In the genomic region with DNA sequence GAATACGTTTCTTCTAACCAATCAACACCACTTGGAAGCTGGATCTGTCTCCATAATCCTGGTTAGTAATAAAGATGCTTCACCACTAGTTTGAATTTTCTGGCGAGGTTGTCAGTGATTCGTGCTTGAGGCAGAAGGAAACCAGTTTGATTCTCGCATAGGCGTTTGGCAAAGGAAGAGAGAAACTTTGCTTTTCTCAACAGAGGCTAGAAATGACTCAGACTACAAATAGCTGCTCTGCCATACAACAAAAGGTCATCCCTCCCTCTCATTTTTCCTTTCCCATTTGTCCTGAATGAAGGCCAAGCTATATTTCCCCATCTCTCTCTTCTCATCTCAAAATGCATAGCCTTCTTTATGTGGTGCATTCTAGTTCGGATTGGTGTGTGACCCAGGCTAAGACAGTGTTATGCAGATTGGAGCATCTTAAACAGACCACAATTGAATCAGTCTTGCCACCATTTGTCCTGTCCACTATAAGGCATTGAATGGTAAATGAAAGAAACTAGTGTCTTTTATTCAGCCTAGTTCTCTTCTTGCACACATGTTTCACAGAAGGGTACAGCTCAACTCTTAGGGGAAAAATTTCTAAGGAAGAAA, we compare ENCODE assay signal across 11 cellular contexts.
A peak's percentile ranks its signal among the peaks of the same experiment; 100 is the strongest.
DNase-seq lines count a peak whose midpoint lies in the region; ATAC-seq lines count a peak whose summit lies in the region.
"Had no signal": no experiment of that assay in that cellular context is flagged by ENCODE, and none has a peak within 500 bp of the region (broad histone marks: within the 10 kb centered on the region; RNA-seq: fewer than 3 reads in every experiment).

No MANE protein-coding gene starts in this region.

- H3K27ac ChIP-seq in caudate nucleus (ENCODE audit: low read depth, low read length), result no peak overlapping the region

- DNase-seq in EL (peak; percentile 77), amniotic epithelial cell (ENCODE audit: low read depth) (peak; percentile 69), foreskin melanocyte (peak; percentile 94), pulmonary artery endothelial cell (ENCODE audit: low read depth, low spot score) (peak; percentile 27), caudate nucleus (lab: John Stamatoyannopoulos, UW) (no peak), ACHN (no peak)
- DNase-seq: activated CD4-positive, alpha-beta memory T cell treated with anti-CD3 and anti-CD28 coated beads for 36 hours; CD8-positive, alpha-beta T cell; stimulated activated CD4-positive, alpha-beta T cell treated with anti-CD3 and anti-CD28 coated beads, Interleukin-1b, Interleukin-23, amount 100 ng/mL, for 48 hours had no signal

- in situ Hi-C loops in ACHN (cut with HindIII; ENCODE audit: low pct_ligation_motif_present, low pct_unique_long_range_greater_than_20kb, low sequenced_read_pairs), result no loop called here

- no peak for ATAC-seq in activated CD4-positive, CD25-positive, alpha-beta regulatory T cell treated with anti-CD3 and anti-CD28 coated beads, Interleukin-2, amount 50 U/mL, for 24 hours
- ATAC-seq in GM19035 (IDR thresholded peaks at IDR 0.05; ENCODE audit: unreplicated experiment), result no peak
- ATAC-seq: CD8-positive, alpha-beta T cell had no signal

Comparison
In these comparisons a context has a peak if more than half of its experiments do, and no peak if none do; other contexts are left out.
1. DNase-seq: peak in EL (single experiment), amniotic epithelial cell (single experiment), foreskin melanocyte (single experiment) and pulmonary artery endothelial cell (single experiment); none in caudate nucleus (0 of 61) and ACHN (single experiment).